ENCODE assay signal across 15 cellular contexts in the genomic region with DNA sequence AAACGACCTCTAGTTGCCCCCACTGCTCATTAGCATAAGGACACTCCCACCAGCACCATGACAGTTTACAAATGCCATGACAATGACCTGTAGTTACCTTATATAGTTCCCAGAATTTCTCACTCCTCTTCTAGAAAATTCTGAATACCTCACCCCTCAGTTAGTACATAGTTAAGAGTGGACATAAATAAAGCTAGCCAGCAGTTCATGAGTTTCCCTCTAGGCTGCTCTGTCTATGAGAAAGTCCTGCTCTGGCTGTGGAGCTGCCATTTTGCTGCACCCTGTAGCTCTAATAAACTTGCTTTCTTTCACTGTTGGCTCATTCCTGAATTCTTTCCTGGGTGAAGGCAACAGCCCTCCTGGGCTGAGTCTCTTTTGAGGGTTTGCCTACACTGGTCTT.
"Had no signal": no experiment of that assay in that cellular context is flagged by ENCODE, and none has a peak within 500 bp of the region (broad histone marks: within the 10 kb centered on the region; RNA-seq: fewer than 3 reads in every experiment).

No MANE protein-coding gene starts in this region.

- DNase-seq: activated CD4-positive, alpha-beta T cell treated with anti-CD3 and anti-CD28 coated beads, Interleukin-2, amount 50 U/mL, for 1 hour; activated CD8-positive, alpha-beta memory T cell treated with anti-CD3 and anti-CD28 coated beads for 24 hours; activated gamma-delta T cell treated with Interleukin-2 at 50 U/mL for 16 hours; activated naive CD8-positive, alpha-beta T cell treated with anti-CD3 and anti-CD28 coated beads, Interleukin-2, amount 10 ng/mL, durations not matched to agents 7 days and 5 days; anterior cingulate cortex; effector memory CD4-positive, alpha-beta T cell; foreskin keratinocyte; pancreas; retina; stimulated activated CD4-positive, alpha-beta T cell treated with anti-CD3 and anti-CD28 coated beads, Interleukin-2, amount 100 ng/mL, for 48 hours; stimulated activated naive B cell treated with anti-CD40 and anti-IgM and Interleukin-4, amounts not matched to agents 10 μg/mL and 1 μg/mL and 100 μg/mL, for 72 hours; T-helper 2 cell; thyroid gland had no signal

- H3K36me3 ChIP-seq: neural progenitor cell, pancreas, thyroid gland had no signal

- H3K4me1 ChIP-seq: neural progenitor cell, pancreas, thyroid gland had no signal

- H2AFZ ChIP-seq: neural progenitor cell had no signal

- H3K4me1 Mint-ChIP-seq: neural progenitor cell had no signal

- H3K4me3 ChIP-seq: neural progenitor cell, pancreas, thyroid gland had no signal

- H3K27ac ChIP-seq: foreskin keratinocyte, neural progenitor cell, pancreas, thyroid gland had no signal

- H3K9me3 Mint-ChIP-seq: activated naive CD8-positive, alpha-beta T cell treated with anti-CD3 and anti-CD28 coated beads, Interleukin-2, amount 10 ng/mL, durations not matched to agents 7 days and 5 days; neural progenitor cell; stimulated activated naive B cell treated with anti-CD40 and anti-IgM and Interleukin-4, amounts not matched to agents 10 μg/mL and 1 μg/mL and 100 μg/mL, for 72 hours had no signal

- ATAC-seq: foreskin keratinocyte; pancreas; stimulated activated naive B cell treated with anti-CD40 and anti-IgM and Interleukin-4, amounts not matched to agents 10 μg/mL and 1 μg/mL and 100 μg/mL, for 72 hours had no signal

- H3K27ac Mint-ChIP-seq: activated naive CD8-positive, alpha-beta T cell treated with anti-CD3 and anti-CD28 coated beads, Interleukin-2, amount 10 ng/mL, durations not matched to agents 7 days and 5 days; mesothelial cell of epicardium; neural progenitor cell; stimulated activated naive B cell treated with anti-CD40 and anti-IgM and Interleukin-4, amounts not matched to agents 10 μg/mL and 1 μg/mL and 100 μg/mL, for 72 hours had no signal

- H3K36me3 Mint-ChIP-seq: activated naive CD8-positive, alpha-beta T cell treated with anti-CD3 and anti-CD28 coated beads, Interleukin-2, amount 10 ng/mL, durations not matched to agents 7 days and 5 days; mesothelial cell of epicardium; neural progenitor cell; stimulated activated naive B cell treated with anti-CD40 and anti-IgM and Interleukin-4, amounts not matched to agents 10 μg/mL and 1 μg/mL and 100 μg/mL, for 72 hours had no signal

- H3K9ac ChIP-seq: neural progenitor cell had no signal

- H3K27me3 ChIP-seq: foreskin keratinocyte, neural progenitor cell, thyroid gland had no signal

- H3K9me3 ChIP-seq: pancreas, thyroid gland had no signal

- H3K4me2 ChIP-seq: neural progenitor cell had no signal

- H3K4me3 Mint-ChIP-seq: activated naive CD8-positive, alpha-beta T cell treated with anti-CD3 and anti-CD28 coated beads, Interleukin-2, amount 10 ng/mL, durations not matched to agents 7 days and 5 days; mesothelial cell of epicardium; neural progenitor cell; stimulated activated naive B cell treated with anti-CD40 and anti-IgM and Interleukin-4, amounts not matched to agents 10 μg/mL and 1 μg/mL and 100 μg/mL, for 72 hours had no signal
